ENCODE assay signal across 16 cellular contexts in genomic region chr3:160200328-160200727, GRCh38. TPM values are rescaled to one million over a fixed set of nuclear protein-coding genes. Genes with fewer than 3 reads are reported as not detected.
DNase-seq lines count a peak whose midpoint lies in the region; FAIRE-seq lines count a peak whose summit lies in the region.
"Had no signal": no experiment of that assay in that cellular context is flagged by ENCODE, and none has a peak within 500 bp of the region (broad histone marks: within the 10 kb centered on the region; RNA-seq: fewer than 3 reads in every experiment).

No MANE protein-coding gene starts in this region.

- FAIRE-seq in GM19239 (lab: Jason Lieb, UNC), result no peak
- FAIRE-seq: keratinocyte had no signal

- DNase-seq in DMS 273 (lab: John Stamatoyannopoulos, UW; ENCODE audit: unreplicated experiment) (peak; percentile 64), DMS 273 treated with DMSO at 0.1 percent for 48 hours (lab: John Stamatoyannopoulos, UW) (no peak), NCI-H1105 treated with DMSO at 0.1 percent for 48 hours (lab: John Stamatoyannopoulos, UW) (peak; percentile 82), NCI-H774 (lab: John Stamatoyannopoulos, UW) (peak; percentile 80), myocyte (ENCODE audit: low read depth) (peak; percentile 72), GM19239 (ENCODE audit: insufficient read length, low spot score) (no peak), RPMI8226 (no peak), GM19240 (ENCODE audit: insufficient read length, low spot score) (no peak)
- DNase-seq: activated CD4-positive, alpha-beta T cell treated with anti-CD3 and anti-CD28 coated beads for 36 hours; activated T-cell treated with anti-CD3 and anti-CD28 coated beads, Interleukin-2, amount 50 U/mL, for 4 hours; amygdala; CD4-positive, CD25-positive, alpha-beta regulatory T cell; MG63; upper lobe of left lung had no signal

RNA-seq across cellular contexts. Expression of gene C3orf80, which starts 24.9 kb away (rescaled TPM):
- 0.21 and 0.83 TPM in 2 replicates for total RNA-seq in myocyte
- polyA plus RNA-seq in myocyte (2012), result 1.2 TPM
- total RNA-seq: HT-29 had no signal
- polyA plus RNA-seq: CD4-positive, CD25-positive, alpha-beta regulatory T cell; keratinocyte had no signal

Comparison
In these comparisons a context has a peak if more than half of its experiments do, and no peak if none do; other contexts are left out.
1. DNase-seq: peak in DMS 273 (single experiment), NCI-H1105 treated with DMSO at 0.1 percent for 48 hours (single experiment), NCI-H774 (single experiment) and myocyte (single experiment); none in DMS 273 treated with DMSO at 0.1 percent for 48 hours (single experiment), GM19239 (single experiment), RPMI8226 (single experiment) and GM19240 (single experiment).